8 cellular contexts compared by ENCODE assay signal in genomic region chr13:23579072-23579885, GRCh38. TPM values are rescaled to one million over a fixed set of nuclear protein-coding genes. Genes with fewer than 3 reads are reported as not detected.
DNase-seq lines count a peak whose midpoint lies in the region; ATAC-seq and TF ChIP-seq lines count a peak whose summit lies in the region.

No MANE protein-coding gene starts in this region.

- peaks cover 14% of the 10 kb centered on the region for H3K27me3 Mint-ChIP-seq in neural crest cell (ENCODE audit: low read depth)
- peaks cover 66% of the 10 kb centered on the region for H3K27me3 Mint-ChIP-seq in stimulated activated naive CD8-positive, alpha-beta T cell treated with anti-CD3 and anti-CD28 coated beads, Interleukin-15, amount 100 ng/mL, for 72 hours

- no peak overlapping the region for H3K27ac Mint-ChIP-seq in neural crest cell (ENCODE audit: unreplicated experiment)
- H3K27ac Mint-ChIP-seq in stimulated activated naive CD8-positive, alpha-beta T cell treated with anti-CD3 and anti-CD28 coated beads, Interleukin-15, amount 100 ng/mL, for 72 hours, result peak overlapping the region in 1 of 2 donors; percentile 63

- no peaks in the 10 kb centered on the region for H3K36me3 ChIP-seq in HUES64 (ENCODE audit: insufficient read depth, low read length)

- peaks cover 56% of the 10 kb centered on the region for H3K4me1 Mint-ChIP-seq in neural crest cell
- peaks cover 19% of the 10 kb centered on the region for H3K4me1 Mint-ChIP-seq in stimulated activated naive CD8-positive, alpha-beta T cell treated with anti-CD3 and anti-CD28 coated beads, Interleukin-15, amount 100 ng/mL, for 72 hours

- TF ChIP-seq CTCF in fibroblast of villous mesenchyme (IDR thresholded peaks at IDR 0.05; ENCODE audit: insufficient read depth, low read depth, low read length) (no peak), neural crest cell (conservative IDR thresholded peaks at IDR 0.05) (no peak)

- H3K4me1 ChIP-seq in HUES64 (ENCODE audit: insufficient read depth, low read length), result peaks cover 6% of the 10 kb centered on the region; the same call in 1 of the 2 replicates

- H3K9ac ChIP-seq in HUES64 (ENCODE audit: low read depth, low read length), result peak overlapping the region; percentile 63

- H3K4me3 ChIP-seq in HUES64 (ENCODE audit: low read length) (peak overlapping the region; percentile 73), fibroblast of villous mesenchyme (ENCODE audit: low read depth, low read length) (peak overlapping the region; percentile 83)

- peak overlapping the region; percentile 85 for H3K4me3 Mint-ChIP-seq in neural crest cell
- peak overlapping the region; percentile 73 to 85 for H3K4me3 Mint-ChIP-seq in stimulated activated naive CD8-positive, alpha-beta T cell treated with anti-CD3 and anti-CD28 coated beads, Interleukin-15, amount 100 ng/mL, for 72 hours

- H3K36me3 Mint-ChIP-seq in neural crest cell (ENCODE audit: low read depth), result peaks cover 2% of the 10 kb centered on the region

- peak overlapping the region; percentile 38; the same call in 1 of the 2 replicates for H3K27ac ChIP-seq in HUES64 (ENCODE audit: low read depth, low read length)

- WGBS in HUES64, result under 1% methylated on average over 79 of the region's 79 CpGs

- H3K27me3 ChIP-seq in HUES64 (ENCODE audit: insufficient read depth, low read length), result peaks cover 37% of the 10 kb centered on the region

- H3K9me3 Mint-ChIP-seq in neural crest cell, result no peaks in the 10 kb centered on the region
- H3K9me3 Mint-ChIP-seq in stimulated activated naive CD8-positive, alpha-beta T cell treated with anti-CD3 and anti-CD28 coated beads, Interleukin-15, amount 100 ng/mL, for 72 hours, result no peaks in the 10 kb centered on the region

- H3K9me3 ChIP-seq in HUES64 (ENCODE audit: insufficient read depth, low read depth, low read length), result no peaks in the 10 kb centered on the region

- DNase-seq in DMS 273 (lab: John Stamatoyannopoulos, UW; ENCODE audit: unreplicated experiment), result peak; percentile 93
- peak; percentile 78 for DNase-seq in RPMI7951 (ENCODE audit: low read depth)
- peak; percentile 88 for DNase-seq in activated effector memory CD4-positive, alpha-beta T cell treated with Interleukin-2 at 50 U/mL for 16 hours
- DNase-seq in fibroblast of villous mesenchyme (ENCODE audit: low read depth), result peak; percentile 85
- DNase-seq in neural crest cell (ENCODE audit: low read depth, low spot score), result peak; percentile 97
- peak; percentile 89 to 90 for DNase-seq in stimulated activated naive CD8-positive, alpha-beta T cell treated with anti-CD3 and anti-CD28 coated beads, Interleukin-15, amount 100 ng/mL, for 72 hours

- ATAC-seq in GM21447 (IDR thresholded peaks at IDR 0.05; ENCODE audit: unreplicated experiment), result peak; percentile 90
- peak; percentile 94 for ATAC-seq in stimulated activated naive CD8-positive, alpha-beta T cell treated with anti-CD3 and anti-CD28 coated beads, Interleukin-15, amount 100 ng/mL, for 72 hours

RNA-seq across cellular contexts. Expression of gene TNFRSF19, which starts 9.1 kb away (rescaled TPM):
- 7.8 TPM for polyA plus RNA-seq in HUES64 (2013, experiment 1 of 2)
- polyA plus RNA-seq in HUES64 (2013, experiment 2 of 2), result 11.7 TPM
- total RNA-seq in RPMI7951 (2014; rRNA removed; shearing (Covaris generic)), result 39.2 and 44.5 TPM in 2 replicates
- total RNA-seq in fibroblast of villous mesenchyme (95.7 and 139 TPM in 2 replicates), neural crest cell (74.8 and 76.1 TPM in 2 replicates)

Comparison
In these comparisons a context has a peak if more than half of its experiments do, and no peak if none do; other contexts are left out.
1. Peak in every context shown above with its lines: DNase-seq, ATAC-seq, H3K4me3 ChIP-seq and H3K27ac ChIP-seq.